In the genomic region with DNA sequence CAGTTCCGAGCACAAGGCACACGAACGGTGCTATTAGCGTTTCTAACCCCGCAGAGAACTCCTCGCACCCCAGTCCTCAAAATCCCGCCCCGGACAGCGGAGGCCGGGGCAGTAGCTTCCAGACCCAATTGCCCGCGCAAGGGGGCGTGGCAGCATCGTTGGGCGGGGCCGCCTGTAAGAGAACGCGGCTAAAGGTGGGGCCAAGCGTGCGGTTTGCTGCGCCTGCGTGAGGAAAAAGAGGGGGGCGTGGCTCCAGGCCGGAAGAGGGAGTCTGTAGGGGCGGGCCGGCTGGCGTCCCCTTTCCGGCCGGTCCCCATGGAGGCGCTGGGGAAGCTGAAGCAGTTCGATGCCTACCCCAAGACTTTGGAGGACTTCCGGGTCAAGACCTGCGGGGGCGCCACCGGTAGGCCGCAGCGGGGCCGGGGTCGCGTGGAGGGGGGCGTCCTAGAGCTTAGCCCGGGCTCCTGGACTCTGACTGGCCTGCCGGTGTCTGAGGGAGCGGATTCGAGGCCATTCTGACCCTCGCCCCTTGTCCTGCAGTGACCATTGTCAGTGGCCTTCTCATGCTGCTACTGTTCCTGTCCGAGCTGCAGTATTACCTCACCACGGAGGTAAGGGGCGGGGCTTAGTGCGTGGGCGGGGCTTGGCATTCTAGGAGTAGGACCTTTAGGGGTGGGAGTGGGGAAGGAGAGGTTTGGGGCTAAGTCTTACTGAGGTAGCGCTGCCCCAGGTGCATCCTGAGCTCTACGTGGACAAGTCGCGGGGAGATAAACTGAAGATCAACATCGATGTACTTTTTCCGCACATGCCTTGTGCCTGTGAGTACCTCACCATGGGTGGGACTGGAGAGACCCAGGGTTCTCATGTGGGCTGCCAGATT, we compare ENCODE assay signal across 8 cellular contexts. TPM values are rescaled to one million over a fixed set of nuclear protein-coding genes. Genes with fewer than 3 reads are reported as not detected.
DNase-seq lines count a peak whose midpoint lies in the region; ATAC-seq and TF ChIP-seq lines count a peak whose summit lies in the region.

TSS of gene ERGIC3 (plus strand) at position 296 of the 880 bp plus-strand sequence. CDS start at position 316, 20 bp downstream.

- CTCF ChIA-PET in WTC11 (lab: Charles Lee), result interaction anchor here (0.6 to 4.3 kb wide), 16 partner anchors 25 to 475 kb away, joined by 3 to 41 read pairs (median 5); partner anchors contain the start of genes CEP250, RBM39, SCAND1 and SPAG4

- H3K4me1 ChIP-seq in spleen, result peaks cover 0 to 38% (median 22%) of the 10 kb centered on the region in 6 donors

- in situ Hi-C loops in ACHN (cut with HindIII; ENCODE audit: low pct_ligation_motif_present, low pct_unique_long_range_greater_than_20kb, low sequenced_read_pairs), result no loop called here

- no peaks in the 10 kb centered on the region for H3K9me3 Mint-ChIP-seq in WTC11
- no peaks in the 10 kb centered on the region for H3K9me3 Mint-ChIP-seq in immature natural killer cell

- peaks cover 0 to 38% (median 8%) of the 10 kb centered on the region in 6 donors for H3K36me3 ChIP-seq in spleen

- no peaks in the 10 kb centered on the region for H3K9me3 ChIP-seq in spleen

- H3K27me3 Mint-ChIP-seq in WTC11 (ENCODE audit: low read depth), result no peaks in the 10 kb centered on the region; the same call in 1 of the 2 replicates
- peaks cover 1 to 6% (median 4%) of the 10 kb centered on the region in 3 donors for H3K27me3 Mint-ChIP-seq in immature natural killer cell (ENCODE audit: low read depth in 3 of 3)

- peak within 1 kb of the TSS; percentile 88 for H3K27ac Mint-ChIP-seq in WTC11
- peak within 1 kb of the TSS; percentile 77 to 92 (median 88) for H3K27ac Mint-ChIP-seq in immature natural killer cell

- 4 to 9% (median 5%) methylated on average over 32 to 57 of the region's 57 CpGs for WGBS in spleen, 5 donors

- POLR2A ChIA-PET in WTC11 (lab: Charles Lee), result interaction anchor here (0.8 to 1.9 kb wide), 8 partner anchors 17 to 412 kb away, joined by 3 to 15 read pairs (median 5); partner anchors contain the start of genes CEP250, CPNE1, NFS1 and RBM12

- ATAC-seq in GM18907 (IDR thresholded peaks at IDR 0.05; ENCODE audit: unreplicated experiment) (peak; percentile 91), HG03159 (IDR thresholded peaks at IDR 0.05; ENCODE audit: unreplicated experiment) (peak; percentile 94), WTC11 (peak; percentile 85)

- H3K27me3 ChIP-seq in spleen (replicated peaks in 1 of 7), result no peaks in the 10 kb centered on the region

- DNase-seq in ACHN, result peak; percentile 93
- peak; percentile 99 for DNase-seq in NCI-H345 (lab: John Stamatoyannopoulos, UW)
- DNase-seq in WTC11 (ENCODE audit: low spot score), result peak; percentile 100
- DNase-seq in cardiac fibroblast (ENCODE audit: low read depth in 2 of 2), result peak; percentile 95 to 97
- DNase-seq in immature natural killer cell, result peak; percentile 96 to 97 (median 97)
- DNase-seq in spleen, result peak; percentile 99

- intact Hi-C loops in spleen (cut with DNase I; ENCODE audit: low total_unique reads), result loop anchor here (10.0 kb wide), 1 partner anchor 73 kb away; the partner anchor contains the start of gene SPAG4

- TF ChIP-seq POLR2A in spleen (IDR thresholded peaks at IDR 0.05), result no peak

- peaks cover 16% of the 10 kb centered on the region for H3K4me1 Mint-ChIP-seq in WTC11
- peaks cover 14 to 30% of the 10 kb centered on the region in 2 donors for H3K4me1 Mint-ChIP-seq in immature natural killer cell

- H3K4me3 Mint-ChIP-seq in WTC11, result peak within 1 kb of the TSS; percentile 83
- H3K4me3 Mint-ChIP-seq in immature natural killer cell, result peak within 1 kb of the TSS; percentile 88 to 92 (median 90)

- H3K4me3 ChIP-seq in cardiac fibroblast (replicated peaks in 1 of 2; ENCODE audit: low read depth in 2 of 2, low read length in 2 of 2) (peak within 1 kb of the TSS; percentile 86 to 94), spleen (peak within 1 kb of the TSS; percentile 60 to 88 (median 83))

- H3K36me3 Mint-ChIP-seq in WTC11 (peaks cover 10% of the 10 kb centered on the region), immature natural killer cell (peaks cover 0 to 5% (median 0%) of the 10 kb centered on the region in 3 donors)

- H3K27ac ChIP-seq in spleen, result peak within 1 kb of the TSS; percentile 32 to 94 (median 88)

- TF ChIP-seq CTCF in WTC11 (IDR thresholded peaks at IDR 0.05) (no peak), cardiac fibroblast (IDR thresholded peaks at IDR 0.05; ENCODE audit: low read depth, low read length) (no peak), spleen (IDR thresholded peaks at IDR 0.05 in 8 of 11, conservative IDR thresholded peaks at IDR 0.05 in 3 of 11) (peak in 3 of 11 experiments; percentile 20 to 47 (median 42))

TF ChIP-seq in WTC11, 78 proteins besides CTCF, POLR2A, EP300 and RAD21 (continues in another document):
- TF ChIP-seq E2F1 (CRISPR knock-in tag; IDR thresholded peaks at IDR 0.05), result no peak
- 0 out of 2 replicates have a peak, but pooled peaks have one; percentile 11 for TF ChIP-seq TEAD4 (CRISPR knock-in tag; IDR thresholded peaks at IDR 0.05)
- no peak for TF ChIP-seq SMAD4 (CRISPR knock-in tag; IDR thresholded peaks at IDR 0.05)
- TF ChIP-seq CREM (CRISPR knock-in tag; IDR thresholded peaks at IDR 0.05), result 0 out of 2 replicates have a peak, but pooled peaks have one; percentile 38
- TF ChIP-seq, protein P1, sequence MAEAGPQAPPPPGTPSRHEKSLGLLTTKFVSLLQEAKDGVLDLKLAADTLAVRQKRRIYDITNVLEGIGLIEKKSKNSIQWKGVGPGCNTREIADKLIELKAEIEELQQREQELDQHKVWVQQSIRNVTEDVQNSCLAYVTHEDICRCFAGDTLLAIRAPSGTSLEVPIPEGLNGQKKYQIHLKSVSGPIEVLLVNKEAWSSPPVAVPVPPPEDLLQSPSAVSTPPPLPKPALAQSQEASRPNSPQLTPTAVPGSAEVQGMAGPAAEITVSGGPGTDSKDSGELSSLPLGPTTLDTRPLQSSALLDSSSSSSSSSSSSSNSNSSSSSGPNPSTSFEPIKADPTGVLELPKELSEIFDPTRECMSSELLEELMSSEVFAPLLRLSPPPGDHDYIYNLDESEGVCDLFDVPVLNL (CRISPR knock-in tag; IDR thresholded peaks at IDR 0.05; ENCODE audit: borderline replicate concordance, low read depth), result no peak
- TF ChIP-seq, protein P2, sequence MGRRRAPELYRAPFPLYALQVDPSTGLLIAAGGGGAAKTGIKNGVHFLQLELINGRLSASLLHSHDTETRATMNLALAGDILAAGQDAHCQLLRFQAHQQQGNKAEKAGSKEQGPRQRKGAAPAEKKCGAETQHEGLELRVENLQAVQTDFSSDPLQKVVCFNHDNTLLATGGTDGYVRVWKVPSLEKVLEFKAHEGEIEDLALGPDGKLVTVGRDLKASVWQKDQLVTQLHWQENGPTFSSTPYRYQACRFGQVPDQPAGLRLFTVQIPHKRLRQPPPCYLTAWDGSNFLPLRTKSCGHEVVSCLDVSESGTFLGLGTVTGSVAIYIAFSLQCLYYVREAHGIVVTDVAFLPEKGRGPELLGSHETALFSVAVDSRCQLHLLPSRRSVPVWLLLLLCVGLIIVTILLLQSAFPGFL (CRISPR knock-in tag; IDR thresholded peaks at IDR 0.05; ENCODE audit: borderline replicate concordance), result peak; percentile 51; the same call in 1 of the 2 replicates
- TF ChIP-seq NFATC4 (CRISPR knock-in tag; IDR thresholded peaks at IDR 0.05), result no peak
- TF ChIP-seq ZNF281 (CRISPR knock-in tag; IDR thresholded peaks at IDR 0.05), result no peak
- peak; percentile 93 for TF ChIP-seq SP1 (CRISPR knock-in tag; conservative IDR thresholded peaks at IDR 0.05)
- TF ChIP-seq PRRX2 (CRISPR knock-in tag; IDR thresholded peaks at IDR 0.05), result no peak
- TF ChIP-seq MXD4 (CRISPR knock-in tag; IDR thresholded peaks at IDR 0.05; ENCODE audit: borderline replicate concordance), result no peak

RNA-seq across cellular contexts. Expression of gene ERGIC3, which starts in this region (rescaled TPM):
- total RNA-seq in WTC11 (2021), result 168 to 181 TPM (median 179 TPM) in 3 replicates
- polyA plus RNA-seq in immature natural killer cell, result 100 to 1,000 TPM; 102 to 169 (median 138) TPM
- 100 to 1,000 TPM; 127 to 179 (median 149) TPM for total RNA-seq in spleen
- polyA plus RNA-seq in spleen, result 100 to 1,000 TPM; 134 to 179 (median 145) TPM

Comparison
In these comparisons a context has a peak if more than half of its experiments do, and no peak if none do; other contexts are left out.
1. Peak in every context shown above with its lines: DNase-seq, ATAC-seq, H3K4me3 ChIP-seq and H3K27ac ChIP-seq.